In the genomic region with DNA sequence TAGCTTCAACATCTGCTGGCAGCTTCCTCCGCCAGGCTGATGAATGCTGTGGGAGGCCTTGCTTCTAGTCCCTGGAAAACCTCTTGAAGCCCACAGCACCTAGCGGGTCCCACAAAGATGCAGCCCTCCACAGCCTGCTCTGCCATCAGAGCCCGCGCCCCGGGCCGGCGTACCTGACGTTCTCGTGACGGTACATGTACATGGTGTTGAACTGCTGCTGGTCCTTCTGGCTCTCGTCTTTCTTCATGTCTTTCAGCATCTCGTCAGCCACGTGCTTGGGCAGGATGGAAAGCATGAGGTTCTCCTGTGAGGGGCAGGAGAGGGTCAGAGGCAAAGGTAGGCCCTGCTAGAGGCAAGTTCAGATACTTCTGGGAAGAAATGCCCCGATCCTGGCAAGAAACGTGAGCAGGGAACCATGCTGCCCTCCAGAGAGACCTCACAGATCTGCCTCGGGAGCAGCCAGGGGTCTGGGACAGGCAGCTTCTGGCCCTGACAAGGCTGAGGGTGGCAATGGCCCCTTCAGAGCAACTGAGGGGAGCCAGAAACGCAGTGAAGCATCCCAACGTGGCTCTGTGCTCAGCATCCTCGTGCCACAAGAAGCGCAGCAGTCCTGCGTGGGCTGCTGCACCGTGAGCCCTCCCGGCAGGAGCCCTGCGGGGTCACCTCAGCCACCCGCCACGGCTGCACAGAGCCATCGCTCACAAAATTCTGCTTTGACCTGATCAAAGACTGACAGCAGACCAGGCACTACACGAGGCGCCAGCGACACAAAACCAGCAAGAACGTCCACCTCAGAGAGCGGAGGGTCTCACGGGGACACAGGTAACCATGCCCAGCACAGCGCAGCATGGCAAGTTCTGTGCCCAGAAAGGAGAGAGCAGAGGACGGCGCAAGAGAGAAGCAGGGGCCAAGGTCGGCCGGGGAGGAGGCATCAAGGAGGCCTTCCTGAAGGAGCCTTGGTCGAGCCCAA, we compare ENCODE assay signal across 27 cellular contexts. TPM values are rescaled to one million over a fixed set of nuclear protein-coding genes. Genes with fewer than 3 reads are reported as not detected.
DNase-seq lines count a peak whose midpoint lies in the region; ATAC-seq and TF ChIP-seq lines count a peak whose summit lies in the region.
"Had no signal": no experiment of that assay in that cellular context is flagged by ENCODE, and none has a peak within 500 bp of the region (broad histone marks: within the 10 kb centered on the region; RNA-seq: fewer than 3 reads in every experiment).

No MANE protein-coding gene starts in this region.

- no peak overlapping the region for H3K14ac ChIP-seq in neuronal stem cell (ENCODE audit: low read length)

- H3K9me3 Mint-ChIP-seq in endodermal cell: peaks cover 20% of the 10 kb centered on the region
- H3K9me3 Mint-ChIP-seq in natural killer cell treated with Interleukin-12 subunit alpha and Interleukin-12 subunit beta and Interleukin-15 and Interleukin-18, amount 100 ng/mL, for 72 hours: no peaks in the 10 kb centered on the region

- no peak overlapping the region for H3K27ac ChIP-seq in endodermal cell (ENCODE audit: low read depth, low read length)
- H3K27ac ChIP-seq in neuronal stem cell (replicated peaks; ENCODE audit: low read length): no peak overlapping the region
- H3K27ac ChIP-seq in tibial artery: no peak overlapping the region
- H3K27ac ChIP-seq: 22Rv1, BLaER1, GM23248, SJSA1 had no signal

- H2BK15ac ChIP-seq in neuronal stem cell (ENCODE audit: low read length): no peak overlapping the region

- H2AFZ ChIP-seq in neuronal stem cell (ENCODE audit: low read length): no peak overlapping the region
- H2AFZ ChIP-seq: GM23248 had no signal

- ATAC-seq in Right ventricle myocardium inferior (no peak), left cardiac atrium (no peak), HG03442 (IDR thresholded peaks at IDR 0.05; ENCODE audit: unreplicated experiment) (no peak)
- ATAC-seq in natural killer cell treated with Interleukin-12 subunit alpha and Interleukin-12 subunit beta and Interleukin-15 and Interleukin-18, amount 100 ng/mL, for 72 hours: no peak
- ATAC-seq: Panc1 had no signal

- TF ChIP-seq CTCF in endodermal cell (conservative IDR thresholded peaks at IDR 0.05): no peak
- no peak for TF ChIP-seq CTCF in tibial artery (IDR thresholded peaks at IDR 0.05)

- peaks cover 2% of the 10 kb centered on the region for H3K79me1 ChIP-seq in neuronal stem cell (ENCODE audit: low read depth, low read length)

- H2BK120ac ChIP-seq in neuronal stem cell (ENCODE audit: low read depth, low read length): no peak overlapping the region

- H3K27ac Mint-ChIP-seq in endodermal cell: peak overlapping the region; percentile 35
- no peak overlapping the region for H3K27ac Mint-ChIP-seq in natural killer cell treated with Interleukin-12 subunit alpha and Interleukin-12 subunit beta and Interleukin-15 and Interleukin-18, amount 100 ng/mL, for 72 hours

- intact Hi-C loops in Right ventricle myocardium inferior (cut with DNase I): no loop called here
- intact Hi-C loops in left cardiac atrium (cut with DNase I): no loop called here
- intact Hi-C loops in tibial artery (cut with DNase I; ENCODE audit: low total_unique reads): no loop called here

- no peak overlapping the region for H3K4me3 Mint-ChIP-seq in endodermal cell
- no peak overlapping the region for H3K4me3 Mint-ChIP-seq in natural killer cell treated with Interleukin-12 subunit alpha and Interleukin-12 subunit beta and Interleukin-15 and Interleukin-18, amount 100 ng/mL, for 72 hours
- H3K4me3 Mint-ChIP-seq: CD4-positive, alpha-beta memory T cell had no signal

- H3K36me3 ChIP-seq in endodermal cell (ENCODE audit: control insufficient read depth, insufficient read depth, low read length): no peaks in the 10 kb centered on the region
- peaks cover 14 to 49% of the 10 kb centered on the region in 2 donors for H3K36me3 ChIP-seq in neuronal stem cell (replicated peaks in 1 of 2; ENCODE audit: control insufficient read depth in 2 of 2, insufficient read depth in 2 of 2, low read length in 2 of 2)
- H3K36me3 ChIP-seq in tibial artery: peaks cover 4 to 53% (median 45%) of the 10 kb centered on the region in 3 donors
- H3K36me3 ChIP-seq: SJSA1 had no signal

- H3K9me3 ChIP-seq in endodermal cell (ENCODE audit: control insufficient read depth, low read length) (peaks cover 14% of the 10 kb centered on the region), neuronal stem cell (replicated peaks in 1 of 2; ENCODE audit: control insufficient read depth in 2 of 2, insufficient read depth in 1 of 2, low read depth in 1 of 2, low read length in 2 of 2) (peaks cover 1 to 7% of the 10 kb centered on the region in 2 donors), tibial artery (no peaks in the 10 kb centered on the region)
- H3K9me3 ChIP-seq: SJSA1 had no signal

- H3K4ac ChIP-seq in neuronal stem cell (ENCODE audit: low read length): peak overlapping the region; percentile 23

- no peak overlapping the region for H3K4me2 ChIP-seq in neuronal stem cell (ENCODE audit: insufficient read depth, low read length, poor library complexity, severe bottlenecking)
- H3K4me2 ChIP-seq: BLaER1 had no signal

- peak overlapping the region; percentile 28 for H3K18ac ChIP-seq in neuronal stem cell (ENCODE audit: low read length)

- peak overlapping the region; percentile 89 for H3K23ac ChIP-seq in neuronal stem cell (ENCODE audit: low read depth, low read length, poor library complexity)

- H2AK5ac ChIP-seq in neuronal stem cell (ENCODE audit: low read depth, low read length): no peak overlapping the region

- H2BK12ac ChIP-seq in neuronal stem cell (ENCODE audit: low read length): no peak overlapping the region

- DNase-seq in Right ventricle myocardium inferior (ENCODE audit: missing footprints): peak; percentile 53
- no peak for DNase-seq in left cardiac atrium
- DNase-seq in endodermal cell: no peak
- no peak for DNase-seq in neuronal stem cell (ENCODE audit: low spot score)
- DNase-seq in natural killer cell treated with Interleukin-12 subunit alpha and Interleukin-12 subunit beta and Interleukin-15 and Interleukin-18, amount 100 ng/mL, for 72 hours (ENCODE audit: low spot score): no peak
- DNase-seq in tibial artery: no peak
- no peak for DNase-seq in NCI-H748 (lab: John Stamatoyannopoulos, UW; ENCODE audit: unreplicated experiment)
- DNase-seq: ACHN; Caco-2; CD4-positive, alpha-beta memory T cell; DMS 273 treated with DMSO at 0.1 percent for 48 hours; DND-41; GM23248; KG1; NCI-H1092; NCI-H1436; NCI-H1930; NCI-H2227 treated with DMSO at 0.1 percent for 48 hours; NCI-H510A; NCI-H774; NK-92 treated with Interleukin-12 subunit alpha and Interleukin-12 subunit beta, amount 100 ng/mL, for 24 hours had no signal

- H3K4me1 Mint-ChIP-seq in endodermal cell: no peaks in the 10 kb centered on the region
- no peaks in the 10 kb centered on the region for H3K4me1 Mint-ChIP-seq in natural killer cell treated with Interleukin-12 subunit alpha and Interleukin-12 subunit beta and Interleukin-15 and Interleukin-18, amount 100 ng/mL, for 72 hours (ENCODE audit: low read depth in 2 of 2)

- H4K91ac ChIP-seq in neuronal stem cell (ENCODE audit: low read depth, low read length, poor library complexity): no peak overlapping the region

- H3K27me3 ChIP-seq in endodermal cell (ENCODE audit: control insufficient read depth, insufficient read depth, low read length, poor library complexity, severe bottlenecking) (no peaks in the 10 kb centered on the region), neuronal stem cell (ENCODE audit: control insufficient read depth in 3 of 3, insufficient read depth in 3 of 3, low read depth in 1 of 3, low read length in 3 of 3) (no peaks in the 10 kb centered on the region), tibial artery (no peaks in the 10 kb centered on the region)
- H3K27me3 ChIP-seq: BLaER1, SJSA1 had no signal

- peak overlapping the region; percentile 43 for H4K8ac ChIP-seq in neuronal stem cell (ENCODE audit: low read depth, low read length)

- no peak overlapping the region for H3K4me3 ChIP-seq in endodermal cell (ENCODE audit: low read length)
- H3K4me3 ChIP-seq in neuronal stem cell (ENCODE audit: low read length in 2 of 2): no peak overlapping the region
- H3K4me3 ChIP-seq in tibial artery: no peak overlapping the region
- H3K4me3 ChIP-seq: BLaER1, GM23248, HAP-1, SJSA1 had no signal

- H3K27me3 Mint-ChIP-seq in endodermal cell (ENCODE audit: insufficient read depth): no peaks in the 10 kb centered on the region
- no peaks in the 10 kb centered on the region for H3K27me3 Mint-ChIP-seq in natural killer cell treated with Interleukin-12 subunit alpha and Interleukin-12 subunit beta and Interleukin-15 and Interleukin-18, amount 100 ng/mL, for 72 hours
- H3K27me3 Mint-ChIP-seq: CD4-positive, alpha-beta memory T cell had no signal

- H3K9ac ChIP-seq in endodermal cell (ENCODE audit: extremely low read depth, low read length, poor library complexity, severe bottlenecking): no peak overlapping the region
- H3K9ac ChIP-seq in neuronal stem cell (ENCODE audit: low read depth, low read length, poor library complexity): no peak overlapping the region
- H3K9ac ChIP-seq: BLaER1, GM23248 had no signal

- no peaks in the 10 kb centered on the region for H3K4me1 ChIP-seq in endodermal cell (ENCODE audit: control insufficient read depth, insufficient read depth, low read length)
- H3K4me1 ChIP-seq in neuronal stem cell (ENCODE audit: control insufficient read depth in 2 of 2, insufficient read depth in 1 of 2, low read depth in 1 of 2, low read length in 2 of 2): no peaks in the 10 kb centered on the region
- H3K4me1 ChIP-seq in tibial artery: no peaks in the 10 kb centered on the region
- H3K4me1 ChIP-seq: Caco-2, HAP-1, SJSA1 had no signal

- H3K36me3 Mint-ChIP-seq in endodermal cell (ENCODE audit: low read depth): peaks cover 18% of the 10 kb centered on the region
- no peaks in the 10 kb centered on the region for H3K36me3 Mint-ChIP-seq in natural killer cell treated with Interleukin-12 subunit alpha and Interleukin-12 subunit beta and Interleukin-15 and Interleukin-18, amount 100 ng/mL, for 72 hours

- 93 to 96% methylated on average over 37 to 39 of the region's 39 CpGs for WGBS in endodermal cell (ENCODE audit: insufficient coverage in 1 of 2, insufficient read length in 1 of 2), 2 experiments
- WGBS in neuronal stem cell (ENCODE audit: extremely low coverage in 2 of 2, insufficient read length in 2 of 2, insufficient replicate concordance in 1 of 2), 2 donors: no CpG with 5 or more reads among the region's 39 CpGs

- H2BK5ac ChIP-seq in neuronal stem cell (ENCODE audit: low read length): peak overlapping the region; percentile 19

RNA-seq across cellular contexts. Expression of a gene that starts 49.1 kb away (rescaled TPM):
- 3.0 TPM for total RNA-seq in Right ventricle myocardium inferior
- 1 to 10 TPM; 3.0 to 4.2 TPM for total RNA-seq in left cardiac atrium
- total RNA-seq in endodermal cell: 10 to 100 TPM; 27.3 to 40.3 TPM
- 42.5 TPM for polyA plus RNA-seq in endodermal cell (2013, experiment 1 of 2)
- 38.4 TPM for polyA plus RNA-seq in endodermal cell (2013, experiment 2 of 2)
- 28.0 TPM for polyA plus RNA-seq in neuronal stem cell (2013, experiment 1 of 2)
- 29.6 TPM for polyA plus RNA-seq in neuronal stem cell (2013, experiment 2 of 2)
- total RNA-seq in natural killer cell treated with Interleukin-12 subunit alpha and Interleukin-12 subunit beta and Interleukin-15 and Interleukin-18, amount 100 ng/mL, for 72 hours: 10 to 100 TPM; 35.3 to 69.1 TPM

RNA-seq across cellular contexts. Expression of a gene that starts 49.2 kb away (rescaled TPM):
- total RNA-seq in Right ventricle myocardium inferior (33.4 TPM), left cardiac atrium (10 to 100 TPM; 19.8 to 24.3 TPM), endodermal cell (10 to 100 TPM; 37.2 to 38.2 TPM)
- polyA plus RNA-seq in endodermal cell (2013, experiment 1 of 2): 40.6 TPM
- 35.9 TPM for polyA plus RNA-seq in endodermal cell (2013, experiment 2 of 2)
- 95.1 TPM for polyA plus RNA-seq in neuronal stem cell (2013, experiment 1 of 2)
- 94.6 TPM for polyA plus RNA-seq in neuronal stem cell (2013, experiment 2 of 2)
- total RNA-seq in natural killer cell treated with Interleukin-12 subunit alpha and Interleukin-12 subunit beta and Interleukin-15 and Interleukin-18, amount 100 ng/mL, for 72 hours: 10 to 100 TPM; 16.0 to 16.6 TPM
